2 cellular contexts compared by ENCODE assay signal in genomic region chr3:150376001-150376848, GRCh38.
TF ChIP-seq lines count a peak whose summit lies in the region.

No MANE protein-coding gene starts in this region.

TF ChIP-seq in K562, 482 proteins besides CTCF, POLR2A, EP300 and RAD21 (continues in another document):
- TF ChIP-seq KLF1 (tag; IDR thresholded peaks at IDR 0.05) (no peak), MIER1 (IDR thresholded peaks at IDR 0.05; ENCODE audit: low read depth) (no peak), ZNF79 (CRISPR knock-in tag; IDR thresholded peaks at IDR 0.05; ENCODE audit: low read depth) (no peak), ZNF407 (IDR thresholded peaks at IDR 0.05; ENCODE audit: low read depth) (no peak), GABPB2 (CRISPR knock-in tag; conservative IDR thresholded peaks at IDR 0.05) (no peak), TAL1 (IDR thresholded peaks at IDR 0.05) (no peak), THRA (IDR thresholded peaks at IDR 0.05) (no peak), ARID1B (IDR thresholded peaks at IDR 0.05) (peak; percentile 56), SMARCE1 (IDR thresholded peaks at IDR 0.05) (0 out of 2 replicates have a peak, but pooled peaks have one; percentile 17), ZFX (CRISPR knock-in tag; IDR thresholded peaks at IDR 0.05) (no peak), BACH1 (tag; IDR thresholded peaks at IDR 0.05) (peak; percentile 81; the same call in 1 of the 2 replicates), XRCC4 (IDR thresholded peaks at IDR 0.05; ENCODE audit: extremely low read depth, insufficient read depth, insufficient read length) (no peak), TCFL5 (CRISPR knock-in tag; conservative IDR thresholded peaks at IDR 0.05) (no peak)
- TF ChIP-seq, protein P1, sequence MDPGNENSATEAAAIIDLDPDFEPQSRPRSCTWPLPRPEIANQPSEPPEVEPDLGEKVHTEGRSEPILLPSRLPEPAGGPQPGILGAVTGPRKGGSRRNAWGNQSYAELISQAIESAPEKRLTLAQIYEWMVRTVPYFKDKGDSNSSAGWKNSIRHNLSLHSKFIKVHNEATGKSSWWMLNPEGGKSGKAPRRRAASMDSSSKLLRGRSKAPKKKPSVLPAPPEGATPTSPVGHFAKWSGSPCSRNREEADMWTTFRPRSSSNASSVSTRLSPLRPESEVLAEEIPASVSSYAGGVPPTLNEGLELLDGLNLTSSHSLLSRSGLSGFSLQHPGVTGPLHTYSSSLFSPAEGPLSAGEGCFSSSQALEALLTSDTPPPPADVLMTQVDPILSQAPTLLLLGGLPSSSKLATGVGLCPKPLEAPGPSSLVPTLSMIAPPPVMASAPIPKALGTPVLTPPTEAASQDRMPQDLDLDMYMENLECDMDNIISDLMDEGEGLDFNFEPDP (CRISPR knock-in tag; IDR thresholded peaks at IDR 0.05): no peak

TF ChIP-seq in HepG2, 621 proteins besides CTCF, POLR2A, EP300 and RAD21:
- TF ChIP-seq, protein P2, sequence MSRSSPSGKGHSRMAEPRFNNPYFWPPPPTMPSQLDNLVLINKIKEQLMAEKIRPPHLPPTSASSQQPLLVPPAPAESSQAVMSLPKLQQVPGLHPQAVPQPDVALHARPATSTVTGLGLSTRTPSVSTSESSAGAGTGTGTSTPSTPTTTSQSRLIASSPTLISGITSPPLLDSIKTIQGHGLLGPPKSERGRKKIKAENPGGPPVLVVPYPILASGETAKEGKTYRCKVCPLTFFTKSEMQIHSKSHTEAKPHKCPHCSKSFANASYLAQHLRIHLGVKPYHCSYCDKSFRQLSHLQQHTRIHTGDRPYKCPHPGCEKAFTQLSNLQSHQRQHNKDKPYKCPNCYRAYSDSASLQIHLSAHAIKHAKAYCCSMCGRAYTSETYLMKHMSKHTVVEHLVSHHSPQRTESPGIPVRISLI (CRISPR knock-in tag; IDR thresholded peaks at IDR 0.05; ENCODE audit: borderline replicate concordance): peak; percentile 48; the same call in 1 of the 2 replicates
- TF ChIP-seq ZNF605 (CRISPR knock-in tag; IDR thresholded peaks at IDR 0.05): no peak
- TF ChIP-seq, protein P3, sequence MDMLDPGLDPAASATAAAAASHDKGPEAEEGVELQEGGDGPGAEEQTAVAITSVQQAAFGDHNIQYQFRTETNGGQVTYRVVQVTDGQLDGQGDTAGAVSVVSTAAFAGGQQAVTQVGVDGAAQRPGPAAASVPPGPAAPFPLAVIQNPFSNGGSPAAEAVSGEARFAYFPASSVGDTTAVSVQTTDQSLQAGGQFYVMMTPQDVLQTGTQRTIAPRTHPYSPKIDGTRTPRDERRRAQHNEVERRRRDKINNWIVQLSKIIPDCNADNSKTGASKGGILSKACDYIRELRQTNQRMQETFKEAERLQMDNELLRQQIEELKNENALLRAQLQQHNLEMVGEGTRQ (IDR thresholded peaks at IDR 0.05; ENCODE audit: low read depth, low read length): no peak
- TF ChIP-seq, protein P3 (CRISPR knock-in tag; IDR thresholded peaks at IDR 0.05; ENCODE audit: borderline replicate concordance): peak; percentile 15; the same call in 1 of the 2 replicates
- TF ChIP-seq ATF4 (CRISPR knock-in tag; IDR thresholded peaks at IDR 0.05): peak in 1 of 2 experiments; percentile 86; a peak in 2 of 4 replicates
- peak; percentile 61 for TF ChIP-seq BHLHE40 (IDR thresholded peaks at IDR 0.05; ENCODE audit: low read length)
- no peak for TF ChIP-seq ZBTB40 (IDR thresholded peaks at IDR 0.05)
- no peak for TF ChIP-seq ZBTB40 (CRISPR knock-in tag; IDR thresholded peaks at IDR 0.05)
- no peak for TF ChIP-seq SOX6 (IDR thresholded peaks at IDR 0.05)
- peak; percentile 53; the same call in 1 of the 2 replicates for TF ChIP-seq SOX6 (CRISPR knock-in tag; IDR thresholded peaks at IDR 0.05)
- TF ChIP-seq ZNF629 (CRISPR knock-in tag; conservative IDR thresholded peaks at IDR 0.05): no peak
- TF ChIP-seq CEBPB (IDR thresholded peaks at IDR 0.05; ENCODE audit: borderline replicate concordance, low read depth, low read length): peak; percentile 88
- TF ChIP-seq SOX13 (IDR thresholded peaks at IDR 0.05): no peak
- peak in 1 of 2 experiments; percentile 16; a peak in 1 of 4 replicates for TF ChIP-seq SOX13 (CRISPR knock-in tag; conservative IDR thresholded peaks at IDR 0.05 in 1 of 2, IDR thresholded peaks at IDR 0.05 in 1 of 2)
- 0 out of 2 replicates have a peak, but pooled peaks have one; percentile 35 for TF ChIP-seq CEBPG (CRISPR knock-in tag; IDR thresholded peaks at IDR 0.05)
